1 cellular context compared by ENCODE assay signal in the genomic region with DNA sequence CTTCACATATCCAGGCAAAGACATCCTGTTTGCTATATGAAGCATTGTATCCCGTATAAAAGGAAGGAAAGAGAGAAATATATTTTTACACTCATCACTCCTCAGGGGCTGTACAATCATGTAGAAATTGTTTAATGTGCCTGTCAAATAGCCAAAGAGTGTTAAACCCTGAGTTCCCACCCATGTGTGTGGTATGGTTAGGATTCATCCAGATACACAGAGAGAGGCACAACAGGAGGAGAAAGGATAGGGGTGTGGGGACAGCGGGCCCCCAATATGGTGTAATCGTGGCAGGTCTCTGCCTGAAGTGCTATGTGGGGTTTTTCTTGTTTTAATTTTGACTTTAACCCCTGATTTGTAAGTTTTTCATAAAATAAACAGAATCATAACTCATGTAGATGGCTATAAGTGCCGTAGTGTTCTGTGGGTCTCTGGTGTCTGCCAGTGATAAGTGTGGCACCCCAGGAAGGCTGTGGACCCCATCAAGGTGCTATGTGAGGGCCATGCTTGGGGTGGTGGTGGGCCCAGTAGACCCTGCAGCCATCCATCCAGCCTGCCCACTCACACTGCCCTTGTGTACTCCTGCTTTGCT.
TF ChIP-seq lines count a peak whose summit lies in the region.

No MANE protein-coding gene starts in this region.

TF ChIP-seq in endothelial cell of umbilical vein, 7 proteins besides CTCF, POLR2A, EP300 and RAD21:
- TF ChIP-seq, protein P1, sequence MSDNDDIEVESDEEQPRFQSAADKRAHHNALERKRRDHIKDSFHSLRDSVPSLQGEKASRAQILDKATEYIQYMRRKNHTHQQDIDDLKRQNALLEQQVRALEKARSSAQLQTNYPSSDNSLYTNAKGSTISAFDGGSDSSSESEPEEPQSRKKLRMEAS (IDR thresholded peaks at IDR 0.05; ENCODE audit: insufficient read depth, insufficient read length) = no peak
- TF ChIP-seq GATA2 (IDR thresholded peaks at IDR 0.05; ENCODE audit: insufficient read depth, insufficient read length, low read depth, low read length) (no peak), EZH2 (IDR thresholded peaks at IDR 0.05; ENCODE audit: borderline replicate concordance, low read depth, low read length, severe bottlenecking) (no peak), JUN (IDR thresholded peaks at IDR 0.05; ENCODE audit: borderline replicate concordance, insufficient read depth, insufficient read length, low read depth) (no peak), POLR2AphosphoS5 (IDR thresholded peaks at IDR 0.05; ENCODE audit: insufficient read depth, low read depth, low read length) (peak; percentile 60), MYC (IDR thresholded peaks at IDR 0.05; ENCODE audit: low read depth, low read length) (no peak), FOS (IDR thresholded peaks at IDR 0.05; ENCODE audit: borderline replicate concordance, insufficient read depth, low read length) (no peak)
